ENCODE assay signal across 16 cellular contexts in the genomic region with DNA sequence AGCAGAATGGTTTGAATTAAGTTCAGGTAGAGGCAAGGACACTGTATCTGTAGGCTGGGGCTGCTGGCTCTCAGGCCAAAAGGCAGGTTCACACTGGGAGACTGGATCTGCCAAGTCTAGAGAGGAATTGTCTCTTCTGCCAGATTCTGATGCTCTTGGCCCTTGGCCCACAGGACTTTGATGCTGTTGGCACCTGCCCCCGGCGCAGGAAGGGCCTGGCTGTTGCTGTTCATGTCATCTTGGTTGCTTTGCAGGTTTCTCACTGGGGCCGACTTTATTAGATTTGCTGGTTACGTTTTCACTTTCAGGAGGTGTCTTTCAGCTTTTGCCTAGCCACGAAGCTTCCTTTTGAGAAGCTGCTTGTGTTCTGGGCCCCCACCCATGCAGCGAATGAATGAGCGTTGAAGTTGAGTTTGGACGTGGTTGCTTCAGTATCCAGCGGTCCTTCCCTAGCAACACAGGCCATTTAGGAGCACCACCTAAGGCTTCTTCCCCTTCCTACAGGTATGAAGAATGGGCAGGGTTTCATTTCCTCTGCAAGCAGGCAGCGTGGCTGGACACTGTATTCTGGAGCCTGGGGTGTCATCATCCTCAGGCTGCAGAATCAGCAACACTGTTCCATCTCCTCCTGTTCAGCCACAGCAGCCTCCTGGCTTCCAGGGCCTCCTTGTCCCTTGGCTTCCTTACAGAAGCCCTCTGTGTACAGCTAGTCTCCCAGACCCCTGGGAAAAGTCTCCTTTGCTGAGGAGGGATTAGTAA.
A peak's percentile ranks its signal among the peaks of the same experiment; 100 is the strongest.
DNase-seq lines count a peak whose midpoint lies in the region; ATAC-seq and TF ChIP-seq lines count a peak whose summit lies in the region.
"Had no signal": no experiment of that assay in that cellular context is flagged by ENCODE, and none has a peak within 500 bp of the region (broad histone marks: within the 10 kb centered on the region; RNA-seq: fewer than 3 reads in every experiment).

No MANE protein-coding gene starts in this region.

- no peaks in the 10 kb centered on the region for H3K36me3 ChIP-seq in mucosa of descending colon (ENCODE audit: low read depth)
- H3K36me3 ChIP-seq: stomach had no signal

- no peak overlapping the region for H3K4me3 ChIP-seq in mucosa of descending colon
- H3K4me3 ChIP-seq: stomach had no signal

- H3K9me3 ChIP-seq in mucosa of descending colon, result no peaks in the 10 kb centered on the region
- H3K9me3 ChIP-seq: stomach had no signal

- TF ChIP-seq CTCF in VCaP (conservative IDR thresholded peaks at IDR 0.05) (no peak), mucosa of descending colon (IDR thresholded peaks at IDR 0.05) (no peak)

- peak; percentile 82 for ATAC-seq in GM18867 (IDR thresholded peaks at IDR 0.05; ENCODE audit: unreplicated experiment)
- ATAC-seq in HG02870 (IDR thresholded peaks at IDR 0.05; ENCODE audit: unreplicated experiment), result peak; percentile 53
- peak; percentile 58 for ATAC-seq in mucosa of descending colon
- ATAC-seq in GM21381 (IDR thresholded peaks at IDR 0.05; ENCODE audit: unreplicated experiment), result no peak
- ATAC-seq: natural killer cell had no signal

- H3K4me1 ChIP-seq in mucosa of descending colon (ENCODE audit: low read depth), result peaks cover 3% of the 10 kb centered on the region

- H3K27ac ChIP-seq in VCaP, result peak overlapping the region; percentile 68
- H3K27ac ChIP-seq: epithelial cell of prostate, stomach had no signal

- DNase-seq in mucosa of descending colon, result peak in 2 of 3 donors; percentile 72 to 78
- no peak for DNase-seq in retina
- no peak for DNase-seq in DMS53 (lab: John Stamatoyannopoulos, UW)
- DNase-seq: CD4-positive, CD25-positive, alpha-beta regulatory T cell; glutamatergic neuron; kidney glomerular epithelial cell; NCI-H1417 treated with DMSO at 0.1 percent for 48 hours; NCI-H748 treated with DMSO at 0.1 percent for 48 hours; SIG-M5; stomach had no signal

- intact Hi-C loops in mucosa of descending colon (cut with DNase I, micrococcal nuclease), result loop anchor here in 1 of 2 donors (2.0 to 5.0 kb wide), 2 partner anchors 93 to 222 kb away; no protein-coding TSS in a partner anchor

Comparison
In these comparisons a context has a peak if more than half of its experiments do, and no peak if none do; other contexts are left out.
1. DNase-seq: peak in mucosa of descending colon (2 of 3); none in retina (single experiment) and DMS53 (single experiment).